ENCODE assay signal across 26 cellular contexts in the genomic region with DNA sequence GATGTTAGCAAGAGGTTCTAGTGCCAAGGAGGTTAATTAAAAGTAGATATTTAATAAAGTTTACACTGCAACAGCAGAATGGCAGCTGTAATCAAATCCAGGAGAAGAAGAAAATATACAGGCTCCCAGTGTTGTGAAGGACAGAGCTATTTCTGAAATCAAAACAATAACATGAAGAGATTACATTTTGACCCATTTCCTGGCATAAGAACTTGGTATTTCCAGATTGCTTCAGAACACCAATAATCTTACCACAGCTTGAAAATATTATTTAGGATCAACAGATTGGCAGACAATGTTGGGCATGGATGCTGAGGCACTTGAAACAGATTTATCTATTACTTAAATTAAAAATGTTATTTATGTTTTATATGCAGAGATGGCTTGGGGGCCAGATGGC.
"Had no signal": no experiment of that assay in that cellular context is flagged by ENCODE, and none has a peak within 500 bp of the region (broad histone marks: within the 10 kb centered on the region; RNA-seq: fewer than 3 reads in every experiment).

No MANE protein-coding gene starts in this region.

- H3K27ac ChIP-seq: esophagus squamous epithelium, gastroesophageal sphincter, heart left ventricle, prostate gland, right atrium auricular region, stomach, vagina had no signal

- H3K27me3 Mint-ChIP-seq: activated CD8-positive, alpha-beta T cell treated with anti-CD3 and anti-CD28 coated beads for 36 hours; activated naive CD8-positive, alpha-beta T cell treated with anti-CD3 and anti-CD28 coated beads, Interleukin-2, amount 10 ng/mL, durations not matched to agents 7 days and 5 days; activated T-helper 17 cell treated with anti-CD3 and anti-CD28 coated beads, Interleukin-2, amount 50 U/mL, for 72 hours; T-cell had no signal

- H3K4me3 ChIP-seq: esophagus squamous epithelium, gastroesophageal sphincter, heart left ventricle, prostate gland, right atrium auricular region, stomach, vagina had no signal

- ATAC-seq: activated CD8-positive, alpha-beta T cell treated with anti-CD3 and anti-CD28 coated beads for 36 hours; activated T-helper 17 cell treated with anti-CD3 and anti-CD28 coated beads, Interleukin-2, amount 50 U/mL, for 72 hours; gastroesophageal sphincter; heart left ventricle; left ventricle myocardium superior; T-cell had no signal

- H3K36me3 Mint-ChIP-seq: activated naive CD8-positive, alpha-beta T cell treated with anti-CD3 and anti-CD28 coated beads, Interleukin-2, amount 10 ng/mL, durations not matched to agents 7 days and 5 days; immature natural killer cell; T-cell had no signal

- H3K36me3 ChIP-seq: esophagus squamous epithelium, gastroesophageal sphincter, heart left ventricle, prostate gland, right atrium auricular region, stomach, vagina had no signal

- H3K27ac Mint-ChIP-seq: activated CD8-positive, alpha-beta T cell treated with anti-CD3 and anti-CD28 coated beads for 36 hours; activated naive CD8-positive, alpha-beta T cell treated with anti-CD3 and anti-CD28 coated beads, Interleukin-2, amount 10 ng/mL, durations not matched to agents 7 days and 5 days; activated T-helper 17 cell treated with anti-CD3 and anti-CD28 coated beads, Interleukin-2, amount 50 U/mL, for 72 hours; immature natural killer cell; T-cell had no signal

- DNase-seq: activated CD4-positive, alpha-beta T cell treated with anti-CD3 and anti-CD28 coated beads for 48 hours; activated CD4-positive, CD25-positive, alpha-beta regulatory T cell; activated CD8-positive, alpha-beta T cell treated with anti-CD3 and anti-CD28 coated beads for 36 hours; activated naive CD4-positive, alpha-beta T cell; activated naive CD8-positive, alpha-beta T cell treated with anti-CD3 and anti-CD28 coated beads, Interleukin-2, amount 10 ng/mL, durations not matched to agents 7 days and 5 days; activated T-cell treated with anti-CD3 and anti-CD28 coated beads, Interleukin-2, amount 50 U/mL, for 1 hour; aorta; cortex of kidney; effector memory CD4-positive, alpha-beta T cell; esophagus squamous epithelium; heart left ventricle; immature natural killer cell; left ventricle myocardium superior; occipital lobe; small intestine; stimulated activated CD4-positive, alpha-beta T cell treated with anti-CD3 and anti-CD28 coated beads, Interleukin-15, amount 100 ng/mL, for 24 hours; stimulated activated CD4-positive, alpha-beta T cell treated with anti-CD3 and anti-CD28 coated beads, Interleukin-2, amount 100 ng/mL, for 48 hours; stomach; T-cell; T-helper 9 cell; trophoblast cell had no signal

- H3K4me1 ChIP-seq: esophagus squamous epithelium, gastroesophageal sphincter, heart left ventricle, prostate gland, right atrium auricular region, stomach, vagina had no signal

- H3K9me3 ChIP-seq: esophagus squamous epithelium, gastroesophageal sphincter, heart left ventricle, prostate gland, right atrium auricular region, stomach, vagina had no signal

- H3K9me3 Mint-ChIP-seq: activated CD8-positive, alpha-beta T cell treated with anti-CD3 and anti-CD28 coated beads for 36 hours had no signal

- H3K27me3 ChIP-seq: gastroesophageal sphincter, heart left ventricle, right atrium auricular region, stomach, vagina had no signal

- H3K4me3 Mint-ChIP-seq: activated CD8-positive, alpha-beta T cell treated with anti-CD3 and anti-CD28 coated beads for 36 hours; activated naive CD8-positive, alpha-beta T cell treated with anti-CD3 and anti-CD28 coated beads, Interleukin-2, amount 10 ng/mL, durations not matched to agents 7 days and 5 days; activated T-helper 17 cell treated with anti-CD3 and anti-CD28 coated beads, Interleukin-2, amount 50 U/mL, for 72 hours; immature natural killer cell; T-cell had no signal

- H3K4me1 Mint-ChIP-seq: activated naive CD8-positive, alpha-beta T cell treated with anti-CD3 and anti-CD28 coated beads, Interleukin-2, amount 10 ng/mL, durations not matched to agents 7 days and 5 days; activated T-helper 17 cell treated with anti-CD3 and anti-CD28 coated beads, Interleukin-2, amount 50 U/mL, for 72 hours; immature natural killer cell; T-cell had no signal
